3 cellular contexts compared by ENCODE assay signal in genomic region chr18:48921305-48922202, GRCh38.
TF ChIP-seq lines count a peak whose summit lies in the region.

No MANE protein-coding gene starts in this region.

TF ChIP-seq in SK-N-SH, 30 proteins besides CTCF, POLR2A, EP300 and RAD21 (continued from another document):
- TF ChIP-seq USF2 (IDR thresholded peaks at IDR 0.05; ENCODE audit: borderline replicate concordance, low read depth, low read length) (no peak), MAX (IDR thresholded peaks at IDR 0.05; ENCODE audit: low read depth) (no peak), MXI1 (IDR thresholded peaks at IDR 0.05; ENCODE audit: low read depth, low read length) (no peak), SIN3A (IDR thresholded peaks at IDR 0.05; ENCODE audit: borderline replicate concordance, low read depth, low read length) (no peak), NRF1 (IDR thresholded peaks at IDR 0.05; ENCODE audit: low read depth, low read length) (no peak), USF1 (IDR thresholded peaks at IDR 0.05; ENCODE audit: borderline replicate concordance, low read depth) (no peak), REST (IDR thresholded peaks at IDR 0.05; ENCODE audit: low read depth, low read length) (no peak), RFX5 (IDR thresholded peaks at IDR 0.05; ENCODE audit: low read length) (no peak), JUND (IDR thresholded peaks at IDR 0.05) (no peak), POLR2AphosphoS5 (IDR thresholded peaks at IDR 0.05; ENCODE audit: low read depth, low read length) (no peak), TEAD4 (IDR thresholded peaks at IDR 0.05; ENCODE audit: borderline replicate concordance, insufficient read depth) (no peak)

TF ChIP-seq in SK-N-SH treated with all-trans-retinoic acid at 6 μM for 48 hours, 23 proteins besides CTCF, POLR2A, EP300 and RAD21 (continued from another document):
- no peak for TF ChIP-seq CSRNP3 (CRISPR knock-in tag; IDR thresholded peaks at IDR 0.05)

TF ChIP-seq in K562, 482 proteins besides CTCF, POLR2A, EP300 and RAD21 (continued from another document):
- no peak for TF ChIP-seq TCF15 (CRISPR knock-in tag; IDR thresholded peaks at IDR 0.05)
- TF ChIP-seq SOX6 (IDR thresholded peaks at IDR 0.05) = no peak
- no peak for TF ChIP-seq KAT7 (CRISPR knock-in tag; IDR thresholded peaks at IDR 0.05; ENCODE audit: borderline replicate concordance)
- TF ChIP-seq ZNF384 (IDR thresholded peaks at IDR 0.05; ENCODE audit: low read depth, low read length) = no peak
- peak; percentile 78 for TF ChIP-seq ZBTB33 (CRISPR knock-in tag; IDR thresholded peaks at IDR 0.05)
